Comparison of ENCODE assay signal across 29 cellular contexts in genomic region chr21:45578811-45579381, GRCh38. TPM values are rescaled to one million over a fixed set of nuclear protein-coding genes. Genes with fewer than 3 reads are reported as not detected.
DNase-seq lines count a peak whose midpoint lies in the region; ATAC-seq, FAIRE-seq and TF ChIP-seq lines count a peak whose summit lies in the region.
"Had no signal": no experiment of that assay in that cellular context is flagged by ENCODE, and none has a peak within 500 bp of the region (broad histone marks: within the 10 kb centered on the region; RNA-seq: fewer than 3 reads in every experiment).

No MANE protein-coding gene starts in this region.

- peaks cover 5% of the 10 kb centered on the region for H3K9me3 Mint-ChIP-seq in stimulated activated memory B cell treated with anti-CD40 and anti-IgM and Interleukin-4, amounts not matched to agents 10 μg/mL and 1 μg/mL and 100 μg/mL, for 72 hours
- peaks cover 0 to 19% (median 9%) of the 10 kb centered on the region in 7 donors for H3K9me3 Mint-ChIP-seq in CD14-positive monocyte

- H3K36me3 ChIP-seq in Panc1 (ENCODE audit: control insufficient read depth, insufficient read depth, low read length) = no peaks in the 10 kb centered on the region
- no peaks in the 10 kb centered on the region for H3K36me3 ChIP-seq in kidney (ENCODE audit: control insufficient read depth in 1 of 2, insufficient read depth in 2 of 2, low read length in 2 of 2)
- H3K36me3 ChIP-seq: breast epithelium, right lobe of liver, SJSA1 had no signal

- FAIRE-seq in kidney (lab: Jason Lieb, UNC) = no peak
- FAIRE-seq: D721Med, H1, HTR-8/SVneo, urothelium cell line had no signal

- no peak overlapping the region for H3K9ac ChIP-seq in kidney (ENCODE audit: low read length in 2 of 2)

- H3K4me3 Mint-ChIP-seq in stimulated activated memory B cell treated with anti-CD40 and anti-IgM and Interleukin-4, amounts not matched to agents 10 μg/mL and 1 μg/mL and 100 μg/mL, for 72 hours = no peak overlapping the region
- H3K4me3 Mint-ChIP-seq in CD14-positive monocyte = no peak overlapping the region
- H3K4me3 Mint-ChIP-seq: activated naive CD8-positive, alpha-beta T cell; CD4-positive, alpha-beta memory T cell had no signal

- ATAC-seq in Panc1 = peak; percentile 21; the same call in 1 of the 2 replicates
- ATAC-seq in stimulated activated memory B cell treated with anti-CD40 and anti-IgM and Interleukin-4, amounts not matched to agents 10 μg/mL and 1 μg/mL and 100 μg/mL, for 72 hours = peak; percentile 62
- ATAC-seq: left colon had no signal

- no peaks in the 10 kb centered on the region for H3K36me3 Mint-ChIP-seq in stimulated activated memory B cell treated with anti-CD40 and anti-IgM and Interleukin-4, amounts not matched to agents 10 μg/mL and 1 μg/mL and 100 μg/mL, for 72 hours
- no peaks in the 10 kb centered on the region for H3K36me3 Mint-ChIP-seq in CD14-positive monocyte
- H3K36me3 Mint-ChIP-seq: activated naive CD8-positive, alpha-beta T cell; CD4-positive, alpha-beta memory T cell had no signal

- H3K27me3 ChIP-seq in Panc1 (ENCODE audit: control insufficient read depth, insufficient read depth, low read length) = no peaks in the 10 kb centered on the region
- H3K27me3 ChIP-seq: right lobe of liver, SJSA1 had no signal

- CTCF ChIA-PET in Panc1 (lab: Charles Lee) = no interaction called here

- intact Hi-C loops in Panc1 (cut with micrococcal nuclease; ENCODE audit: unreplicated experiment) (no loop called here), kidney (cut with DNase I) (no loop called here), CD14-positive monocyte (cut with micrococcal nuclease) (no loop called here)

- H3K4me1 ChIP-seq in Panc1 (ENCODE audit: control insufficient read depth, insufficient read depth, low read length) (no peaks in the 10 kb centered on the region), kidney (ENCODE audit: control insufficient read depth in 1 of 2, insufficient read depth in 1 of 2, low read depth in 1 of 2, low read length in 2 of 2) (no peaks in the 10 kb centered on the region)
- H3K4me1 ChIP-seq: breast epithelium, right lobe of liver had no signal

- H3K4me3 ChIP-seq in Panc1 (ENCODE audit: low read depth in 2 of 2, low read length in 2 of 2) (no peak overlapping the region), kidney (ENCODE audit: low read length in 2 of 2) (no peak overlapping the region)
- H3K4me3 ChIP-seq: breast epithelium, right lobe of liver, SJSA1 had no signal

- in situ Hi-C loops in Panc1 (cut with HindIII; ENCODE audit: low pct_unique_long_range_greater_than_20kb, low sequenced_read_pairs) = no loop called here

- H3K9me3 ChIP-seq in Panc1 (ENCODE audit: control insufficient read depth, insufficient read depth, low read depth, low read length) (no peaks in the 10 kb centered on the region), kidney (ENCODE audit: control insufficient read depth in 1 of 2, low read length in 2 of 2) (no peaks in the 10 kb centered on the region)
- H3K9me3 ChIP-seq: right lobe of liver had no signal

- peak; percentile 35 for DNase-seq in activated CD8-positive, alpha-beta memory T cell treated with anti-CD3 and anti-CD28 coated beads, Interleukin-2, amount 50 U/mL, for 48 hours
- DNase-seq in activated CD8-positive, alpha-beta memory T cell treated with anti-CD3 and anti-CD28 coated beads, Interleukin-2, amount 50 U/mL, for 4 hours = no peak
- DNase-seq in Panc1 (ENCODE audit: low read depth, low spot score) (no peak), kidney (peak; percentile 52), CD14-positive monocyte (ENCODE audit: low spot score) (no peak), globus pallidus (ENCODE audit: low spot score) (no peak), NCI-H1105 (lab: John Stamatoyannopoulos, UW) (no peak)
- DNase-seq: activated CD4-positive, alpha-beta T cell treated with anti-CD3 and anti-CD28 coated beads, Interleukin-2, amount 50 U/mL, for 1 hour; anterior cingulate cortex; CD4-positive, alpha-beta memory T cell; DND-41; effector CD8-positive, alpha-beta T cell; GF-D8; hypothalamus; mesenchymal stem cell; NCI-H1694; stimulated activated CD4-positive, alpha-beta T cell treated with anti-CD3 and anti-CD28 coated beads, Interleukin-4, amount 100 ng/mL, for 1 hour; T-helper 9 cell had no signal

- BruUV-seq in Panc1 (replicated peaks; lab: Mats Ljungman, UMichigan) = no TSS peak

- H3K27me3 Mint-ChIP-seq in stimulated activated memory B cell treated with anti-CD40 and anti-IgM and Interleukin-4, amounts not matched to agents 10 μg/mL and 1 μg/mL and 100 μg/mL, for 72 hours = peaks cover 29% of the 10 kb centered on the region
- H3K27me3 Mint-ChIP-seq in CD14-positive monocyte (ENCODE audit: low read depth in 3 of 3) = peaks cover 0 to 9% (median 3%) of the 10 kb centered on the region in 3 donors
- H3K27me3 Mint-ChIP-seq: activated naive CD8-positive, alpha-beta T cell had no signal

- POLR2A ChIA-PET in Panc1 (lab: Charles Lee) = no interaction called here

- TF ChIP-seq CTCF in Panc1 (IDR thresholded peaks at IDR 0.05) (no peak), kidney (IDR thresholded peaks at IDR 0.05; ENCODE audit: borderline replicate concordance, extremely low read depth, insufficient read depth) (no peak), CD14-positive monocyte (IDR thresholded peaks at IDR 0.05) (no peak)

- H3K27ac Mint-ChIP-seq in stimulated activated memory B cell treated with anti-CD40 and anti-IgM and Interleukin-4, amounts not matched to agents 10 μg/mL and 1 μg/mL and 100 μg/mL, for 72 hours = no peak overlapping the region
- H3K27ac Mint-ChIP-seq in CD14-positive monocyte = no peak overlapping the region
- H3K27ac Mint-ChIP-seq: activated naive CD8-positive, alpha-beta T cell; CD4-positive, alpha-beta memory T cell had no signal

- peaks cover 8% of the 10 kb centered on the region for H3K4me1 Mint-ChIP-seq in stimulated activated memory B cell treated with anti-CD40 and anti-IgM and Interleukin-4, amounts not matched to agents 10 μg/mL and 1 μg/mL and 100 μg/mL, for 72 hours
- no peaks in the 10 kb centered on the region for H3K4me1 Mint-ChIP-seq in CD14-positive monocyte
- H3K4me1 Mint-ChIP-seq: CD4-positive, alpha-beta memory T cell had no signal

- H3K27ac ChIP-seq in Panc1 (ENCODE audit: low read length) (no peak overlapping the region), kidney (ENCODE audit: low read depth in 2 of 2, low read length in 2 of 2) (no peak overlapping the region)
- H3K27ac ChIP-seq: breast epithelium, epithelial cell of prostate, right lobe of liver, SJSA1 had no signal

RNA-seq across cellular contexts. Expression of gene SLC19A1, which starts 36.7 kb away (rescaled TPM):
- 24.5 TPM for total RNA-seq in Panc1 (2021; ENCODE audit: unreplicated experiment)
- polyA plus RNA-seq in Panc1 (2012; ENCODE audit: insufficient read length) = 43.5 TPM
- total RNA-seq in kidney = 7.2 TPM
- polyA plus RNA-seq in kidney (ENCODE audit: insufficient read depth, low read depth, low replicate concordance) = 5.1 TPM
- 10 to 100 TPM; 39.9 to 53.0 TPM for polyA plus RNA-seq in CD14-positive monocyte

Comparison
In these comparisons a context has a peak if more than half of its experiments do, and no peak if none do; other contexts are left out.
1. DNase-seq: peak in activated CD8-positive, alpha-beta memory T cell treated with anti-CD3 and anti-CD28 coated beads, Interleukin-2, amount 50 U/mL, for 48 hours (single experiment) and kidney (single experiment); none in activated CD8-positive, alpha-beta memory T cell treated with anti-CD3 and anti-CD28 coated beads, Interleukin-2, amount 50 U/mL, for 4 hours (single experiment), Panc1 (single experiment), CD14-positive monocyte (single experiment), globus pallidus (single experiment) and NCI-H1105 (single experiment).